ENCODE assay signal across 1 cellular context in the genomic region with DNA sequence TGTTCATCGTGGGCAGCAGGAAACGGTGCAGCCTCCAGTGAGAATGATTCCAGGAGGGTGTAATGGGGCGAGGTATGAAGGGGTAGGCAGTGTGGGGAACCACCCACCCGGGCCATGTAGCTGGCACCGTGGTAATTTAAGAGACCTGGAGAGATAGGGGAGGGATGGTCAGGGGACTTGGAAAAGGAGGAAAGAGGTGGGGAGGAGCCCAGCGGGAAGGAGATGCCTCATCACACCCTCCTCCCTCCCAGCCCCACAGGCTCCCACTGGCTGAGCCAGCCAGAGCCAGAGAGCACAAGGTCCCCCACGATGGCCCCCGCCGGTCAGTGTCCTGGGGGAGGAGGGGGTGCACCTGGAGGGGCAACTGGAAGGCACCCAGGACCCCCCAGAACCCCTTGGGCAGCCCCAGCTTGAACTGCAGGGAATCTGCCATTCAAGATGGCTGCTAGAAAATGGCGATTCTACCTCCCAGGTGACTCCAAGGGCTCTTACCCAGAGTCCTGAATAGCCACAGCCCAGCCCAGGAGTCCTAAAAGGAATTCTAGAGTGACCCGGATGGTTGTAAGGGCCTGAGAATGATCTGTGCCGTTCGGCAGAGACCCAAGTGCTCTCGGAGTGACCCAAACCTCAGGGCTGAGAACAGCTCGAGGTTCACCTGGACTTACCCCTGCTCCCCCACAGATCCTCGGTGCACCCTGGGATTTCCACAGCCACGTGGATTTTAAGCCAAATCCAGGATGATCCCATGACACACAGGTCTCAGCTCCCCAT.
A peak's percentile ranks its signal among the peaks of the same experiment; 100 is the strongest.
TF ChIP-seq lines count a peak whose summit lies in the region.

No MANE protein-coding gene starts in this region.

TF ChIP-seq in HepG2, 621 proteins besides CTCF, POLR2A, EP300 and RAD21:
- no peak for TF ChIP-seq SOX6 (IDR thresholded peaks at IDR 0.05)
- TF ChIP-seq SOX6 (CRISPR knock-in tag; IDR thresholded peaks at IDR 0.05), result 0 out of 2 replicates have a peak, but pooled peaks have one; percentile 6
- no peak for TF ChIP-seq HMG20A (CRISPR knock-in tag; IDR thresholded peaks at IDR 0.05; ENCODE audit: borderline replicate concordance)
- 0 out of 2 replicates have a peak, but pooled peaks have one; percentile 3 for TF ChIP-seq KAT7 (CRISPR knock-in tag; IDR thresholded peaks at IDR 0.05; ENCODE audit: borderline replicate concordance)
- TF ChIP-seq NFE2L1 (CRISPR knock-in tag; IDR thresholded peaks at IDR 0.05; ENCODE audit: borderline replicate concordance), result no peak
- TF ChIP-seq, protein P1, sequence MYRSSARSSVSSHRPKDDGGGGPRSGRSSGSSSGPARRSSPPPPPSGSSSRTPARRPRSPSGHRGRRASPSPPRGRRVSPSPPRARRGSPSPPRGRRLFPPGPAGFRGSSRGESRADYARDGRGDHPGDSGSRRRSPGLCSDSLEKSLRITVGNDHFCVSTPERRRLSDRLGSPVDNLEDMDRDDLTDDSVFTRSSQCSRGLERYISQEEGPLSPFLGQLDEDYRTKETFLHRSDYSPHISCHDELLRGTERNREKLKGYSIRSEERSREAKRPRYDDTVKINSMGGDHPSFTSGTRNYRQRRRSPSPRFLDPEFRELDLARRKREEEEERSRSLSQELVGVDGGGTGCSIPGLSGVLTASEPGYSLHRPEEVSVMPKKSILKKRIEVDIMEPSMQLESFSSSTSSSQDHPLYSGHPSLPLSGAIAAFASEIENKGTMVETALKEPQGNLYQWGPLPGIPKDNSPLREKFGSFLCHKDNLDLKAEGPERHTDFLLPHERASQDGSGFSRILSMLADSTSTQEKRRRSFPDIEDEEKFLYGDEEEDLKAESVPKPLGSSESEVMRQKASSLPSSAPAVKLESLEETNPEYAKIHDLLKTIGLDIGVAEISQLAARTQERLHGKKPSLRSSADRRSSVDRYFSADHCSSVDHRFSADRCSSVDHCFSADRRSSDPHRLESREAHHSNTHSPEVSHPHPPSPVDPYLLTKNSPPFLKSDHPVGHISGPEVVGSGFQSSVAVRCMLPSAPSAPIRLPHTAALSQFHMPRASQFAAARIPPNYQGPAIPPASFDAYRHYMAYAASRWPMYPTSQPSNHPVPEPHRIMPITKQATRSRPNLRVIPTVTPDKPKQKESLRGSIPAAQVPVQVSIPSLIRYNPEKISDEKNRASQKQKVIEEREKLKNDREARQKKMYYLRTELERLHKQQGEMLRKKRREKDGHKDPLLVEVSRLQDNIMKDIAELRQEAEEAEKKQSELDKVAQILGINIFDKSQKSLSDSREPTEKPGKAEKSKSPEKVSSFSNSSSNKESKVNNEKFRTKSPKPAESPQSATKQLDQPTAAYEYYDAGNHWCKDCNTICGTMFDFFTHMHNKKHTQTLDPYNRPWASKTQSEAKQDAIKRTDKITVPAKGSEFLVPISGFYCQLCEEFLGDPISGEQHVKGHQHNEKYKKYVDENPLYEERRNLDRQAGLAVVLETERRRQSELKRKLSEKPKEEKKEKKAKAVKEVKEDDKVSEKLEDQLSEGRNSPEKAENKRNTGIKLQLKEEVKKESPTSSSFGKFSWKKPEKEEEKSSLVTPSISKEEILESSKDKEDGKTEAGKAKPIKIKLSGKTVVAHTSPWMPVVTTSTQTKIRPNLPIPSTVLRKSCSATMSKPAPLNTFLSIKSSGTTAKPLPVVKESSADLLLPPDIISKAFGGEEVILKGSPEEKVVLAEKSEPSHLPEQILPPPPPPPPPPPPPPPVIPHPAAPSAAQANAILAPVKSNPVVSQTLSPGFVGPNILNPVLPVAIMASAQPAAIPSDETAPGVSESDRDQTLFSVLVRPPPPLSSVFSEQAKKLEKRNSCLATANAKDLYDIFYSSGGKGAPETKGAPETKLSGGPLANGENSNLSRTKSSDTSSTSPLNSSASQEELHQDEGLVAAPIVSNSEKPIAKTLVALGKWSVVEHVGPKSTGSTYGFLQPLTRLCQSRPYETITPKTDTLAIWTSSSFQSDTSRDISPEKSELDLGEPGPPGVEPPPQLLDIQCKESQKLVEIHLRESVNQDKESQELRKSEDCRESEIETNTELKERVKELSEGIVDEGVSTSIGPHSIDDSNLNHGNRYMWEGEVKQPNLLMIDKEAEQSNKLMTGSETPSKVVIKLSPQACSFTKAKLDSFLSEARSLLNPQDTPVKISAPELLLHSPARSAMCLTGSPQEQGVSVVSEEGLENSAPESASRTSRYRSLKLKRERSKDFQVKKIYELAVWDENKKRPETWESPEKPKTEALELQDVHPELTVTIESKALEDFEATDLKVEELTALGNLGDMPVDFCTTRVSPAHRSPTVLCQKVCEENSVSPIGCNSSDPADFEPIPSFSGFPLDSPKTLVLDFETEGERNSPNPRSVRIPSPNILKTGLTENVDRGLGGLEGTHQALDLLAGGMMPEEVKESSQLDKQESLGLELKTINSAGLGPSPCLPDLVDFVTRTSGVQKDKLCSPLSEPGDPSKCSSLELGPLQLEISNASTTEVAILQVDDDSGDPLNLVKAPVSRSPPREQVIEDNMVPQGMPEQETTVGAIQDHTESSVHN (CRISPR knock-in tag; IDR thresholded peaks at IDR 0.05), result peak; percentile 39; the same call in 1 of the 2 replicates
- 0 out of 2 replicates have a peak, but pooled peaks have one; percentile 59 for TF ChIP-seq ZNF263 (CRISPR knock-in tag; IDR thresholded peaks at IDR 0.05)
- TF ChIP-seq YY1 (IDR thresholded peaks at IDR 0.05; ENCODE audit: insufficient read depth, insufficient replicate concordance, low read depth, low read length), result peak; percentile 48
